ENCODE assay signal across 11 cellular contexts in genomic region chr11:47899801-47900200, GRCh38. TPM values are rescaled to one million over a fixed set of nuclear protein-coding genes. Genes with fewer than 3 reads are reported as not detected.
DNase-seq lines count a peak whose midpoint lies in the region; ATAC-seq and TF ChIP-seq lines count a peak whose summit lies in the region.
"Had no signal": no experiment of that assay in that cellular context is flagged by ENCODE, and none has a peak within 500 bp of the region (broad histone marks: within the 10 kb centered on the region; RNA-seq: fewer than 3 reads in every experiment).

No MANE protein-coding gene starts in this region.

- peak; percentile 36 for ATAC-seq in activated naive CD8-positive, alpha-beta T cell treated with anti-CD3 and anti-CD28 coated beads, Interleukin-2, amount 10 ng/mL, durations not matched to agents 7 days and 5 days (ENCODE audit: low read depth)
- ATAC-seq in HG02678 (IDR thresholded peaks at IDR 0.05; ENCODE audit: unreplicated experiment), result peak; percentile 96
- ATAC-seq in HG03558 (IDR thresholded peaks at IDR 0.05; ENCODE audit: extremely low read depth, unreplicated experiment), result peak; percentile 88
- peak; percentile 76 for ATAC-seq in stimulated activated naive CD8-positive, alpha-beta T cell treated with anti-CD3 and anti-CD28 coated beads, Interleukin-15, amount 100 ng/mL, for 72 hours
- ATAC-seq in heart right ventricle, result no peak

- no peak overlapping the region for H3K27ac ChIP-seq in heart right ventricle
- H3K27ac ChIP-seq: breast epithelium had no signal

- no peak overlapping the region for H3K4me3 Mint-ChIP-seq in activated naive CD8-positive, alpha-beta T cell treated with anti-CD3 and anti-CD28 coated beads, Interleukin-2, amount 10 ng/mL, durations not matched to agents 7 days and 5 days
- no peak overlapping the region for H3K4me3 Mint-ChIP-seq in activated naive CD8-positive, alpha-beta T cell treated with anti-CD3 and anti-CD28 coated beads for 36 hours
- H3K4me3 Mint-ChIP-seq in stimulated activated naive CD8-positive, alpha-beta T cell treated with anti-CD3 and anti-CD28 coated beads, Interleukin-15, amount 100 ng/mL, for 72 hours, result no peak overlapping the region
- no peak overlapping the region for H3K4me3 Mint-ChIP-seq in progenitor cell of endocrine pancreas (ENCODE audit: low read depth)

- no peaks in the 10 kb centered on the region for H3K36me3 Mint-ChIP-seq in activated naive CD8-positive, alpha-beta T cell treated with anti-CD3 and anti-CD28 coated beads, Interleukin-2, amount 10 ng/mL, durations not matched to agents 7 days and 5 days
- H3K36me3 Mint-ChIP-seq in activated naive CD8-positive, alpha-beta T cell treated with anti-CD3 and anti-CD28 coated beads for 36 hours, result no peaks in the 10 kb centered on the region
- H3K36me3 Mint-ChIP-seq in progenitor cell of endocrine pancreas (ENCODE audit: insufficient read depth), result no peaks in the 10 kb centered on the region

- H3K36me3 ChIP-seq in heart right ventricle, result no peaks in the 10 kb centered on the region
- H3K36me3 ChIP-seq: breast epithelium had no signal

- no peaks in the 10 kb centered on the region for H3K27me3 ChIP-seq in heart right ventricle
- H3K27me3 ChIP-seq: breast epithelium had no signal

- H3K27ac Mint-ChIP-seq in activated naive CD8-positive, alpha-beta T cell treated with anti-CD3 and anti-CD28 coated beads, Interleukin-2, amount 10 ng/mL, durations not matched to agents 7 days and 5 days, result no peak overlapping the region
- no peak overlapping the region for H3K27ac Mint-ChIP-seq in activated naive CD8-positive, alpha-beta T cell treated with anti-CD3 and anti-CD28 coated beads for 36 hours
- no peak overlapping the region for H3K27ac Mint-ChIP-seq in stimulated activated naive CD8-positive, alpha-beta T cell treated with anti-CD3 and anti-CD28 coated beads, Interleukin-15, amount 100 ng/mL, for 72 hours
- no peak overlapping the region for H3K27ac Mint-ChIP-seq in progenitor cell of endocrine pancreas

- POLR2A ChIA-PET in activated naive CD8-positive, alpha-beta T cell treated with anti-CD3 and anti-CD28 coated beads, Interleukin-2, amount 10 ng/mL, durations not matched to agents 7 days and 5 days (lab: Charles Lee), result interaction anchor here (0.6 kb wide), 1 partner anchor 67 kb away, joined by 7 read pairs; no protein-coding TSS in a partner anchor

- intact Hi-C loops in heart right ventricle (cut with DNase I), result no loop called here

- no peak for TF ChIP-seq CTCF in progenitor cell of endocrine pancreas (IDR thresholded peaks at IDR 0.05; ENCODE audit: unreplicated experiment)
- no peak for TF ChIP-seq CTCF in heart right ventricle (IDR thresholded peaks at IDR 0.05)

- H3K4me1 Mint-ChIP-seq in activated naive CD8-positive, alpha-beta T cell treated with anti-CD3 and anti-CD28 coated beads, Interleukin-2, amount 10 ng/mL, durations not matched to agents 7 days and 5 days, result peaks cover 15% of the 10 kb centered on the region
- H3K4me1 Mint-ChIP-seq in activated naive CD8-positive, alpha-beta T cell treated with anti-CD3 and anti-CD28 coated beads for 36 hours, result peaks cover 9% of the 10 kb centered on the region
- H3K4me1 Mint-ChIP-seq in stimulated activated naive CD8-positive, alpha-beta T cell treated with anti-CD3 and anti-CD28 coated beads, Interleukin-15, amount 100 ng/mL, for 72 hours, result peaks cover 13% of the 10 kb centered on the region
- H3K4me1 Mint-ChIP-seq in progenitor cell of endocrine pancreas (ENCODE audit: low read depth), result no peaks in the 10 kb centered on the region

- DNase-seq in activated naive CD8-positive, alpha-beta T cell treated with anti-CD3 and anti-CD28 coated beads, Interleukin-2, amount 10 ng/mL, durations not matched to agents 7 days and 5 days, result no peak
- DNase-seq in activated naive CD8-positive, alpha-beta T cell treated with anti-CD3 and anti-CD28 coated beads for 36 hours, result no peak
- DNase-seq in stimulated activated naive CD8-positive, alpha-beta T cell treated with anti-CD3 and anti-CD28 coated beads, Interleukin-15, amount 100 ng/mL, for 72 hours, result no peak
- DNase-seq in progenitor cell of endocrine pancreas (ENCODE audit: low spot score, unreplicated experiment), result no peak
- no peak for DNase-seq in LoVo (ENCODE audit: low spot score)
- DNase-seq in heart right ventricle, result no peak
- DNase-seq: foreskin fibroblast, trophoblast cell had no signal

- H3K9me3 ChIP-seq in heart right ventricle, result peaks cover 0 to 6% (median 0%) of the 10 kb centered on the region in 11 donors
- H3K9me3 ChIP-seq: breast epithelium had no signal

- H3K27me3 Mint-ChIP-seq in activated naive CD8-positive, alpha-beta T cell treated with anti-CD3 and anti-CD28 coated beads, Interleukin-2, amount 10 ng/mL, durations not matched to agents 7 days and 5 days, result no peaks in the 10 kb centered on the region
- H3K27me3 Mint-ChIP-seq in activated naive CD8-positive, alpha-beta T cell treated with anti-CD3 and anti-CD28 coated beads for 36 hours, result no peaks in the 10 kb centered on the region
- H3K27me3 Mint-ChIP-seq in stimulated activated naive CD8-positive, alpha-beta T cell treated with anti-CD3 and anti-CD28 coated beads, Interleukin-15, amount 100 ng/mL, for 72 hours, result no peaks in the 10 kb centered on the region
- H3K27me3 Mint-ChIP-seq in progenitor cell of endocrine pancreas, result no peaks in the 10 kb centered on the region

- peaks cover 2% of the 10 kb centered on the region for H3K9me3 Mint-ChIP-seq in activated naive CD8-positive, alpha-beta T cell treated with anti-CD3 and anti-CD28 coated beads, Interleukin-2, amount 10 ng/mL, durations not matched to agents 7 days and 5 days
- H3K9me3 Mint-ChIP-seq in activated naive CD8-positive, alpha-beta T cell treated with anti-CD3 and anti-CD28 coated beads for 36 hours, result peaks cover 1% of the 10 kb centered on the region
- no peaks in the 10 kb centered on the region for H3K9me3 Mint-ChIP-seq in stimulated activated naive CD8-positive, alpha-beta T cell treated with anti-CD3 and anti-CD28 coated beads, Interleukin-15, amount 100 ng/mL, for 72 hours
- peaks cover 3% of the 10 kb centered on the region for H3K9me3 Mint-ChIP-seq in progenitor cell of endocrine pancreas (ENCODE audit: low read depth)

- WGBS in heart right ventricle, 2 donors, result 86 to 89% methylated on average over 2 of the region's 2 CpGs

- H3K4me1 ChIP-seq in heart right ventricle, result no peaks in the 10 kb centered on the region
- H3K4me1 ChIP-seq: breast epithelium had no signal

- H3K4me3 ChIP-seq in heart right ventricle, result no peak overlapping the region
- H3K4me3 ChIP-seq: breast epithelium had no signal

RNA-seq across cellular contexts. Expression of gene NUP160, which starts 51.7 kb away (rescaled TPM):
- 10 to 100 TPM; 56.7 to 57.0 TPM for total RNA-seq in activated naive CD8-positive, alpha-beta T cell treated with anti-CD3 and anti-CD28 coated beads, Interleukin-2, amount 10 ng/mL, durations not matched to agents 7 days and 5 days
- total RNA-seq in activated naive CD8-positive, alpha-beta T cell treated with anti-CD3 and anti-CD28 coated beads for 36 hours, result 10 to 100 TPM; 76.9 to 79.2 TPM
- total RNA-seq in progenitor cell of endocrine pancreas (80.7 and 82.7 TPM in 2 replicates), heart right ventricle (10 to 100 TPM; 13.4 to 17.7 (median 14.7) TPM)
- 10 to 100 TPM in 1 of 2 donors, 1 to 10 TPM in 1; 8.0 to 16.5 TPM for polyA plus RNA-seq in heart right ventricle

Comparison
In these comparisons a context has a peak if more than half of its experiments do, and no peak if none do; other contexts are left out.
1. ATAC-seq: peak in activated naive CD8-positive, alpha-beta T cell treated with anti-CD3 and anti-CD28 coated beads, Interleukin-2, amount 10 ng/mL, durations not matched to agents 7 days and 5 days (single experiment), HG02678 (single experiment), HG03558 (single experiment) and stimulated activated naive CD8-positive, alpha-beta T cell treated with anti-CD3 and anti-CD28 coated beads, Interleukin-15, amount 100 ng/mL, for 72 hours (single experiment); none in heart right ventricle (0 of 8).